ENCODE assay signal across 12 cellular contexts in genomic region chr21:18801468-18801867, GRCh38.
A peak's percentile ranks its signal among the peaks of the same experiment; 100 is the strongest.
DNase-seq lines count a peak whose midpoint lies in the region; ATAC-seq and TF ChIP-seq lines count a peak whose summit lies in the region.
"Had no signal": no experiment of that assay in that cellular context is flagged by ENCODE, and none has a peak within 500 bp of the region (broad histone marks: within the 10 kb centered on the region; RNA-seq: fewer than 3 reads in every experiment).

No MANE protein-coding gene starts in this region.

- H3K27ac ChIP-seq in SU-DHL-6 (ENCODE audit: low read depth, low read length) (no peak overlapping the region), body of pancreas (no peak overlapping the region)
- H3K27ac ChIP-seq: Peyer's patch had no signal

- H3K9me3 ChIP-seq in SU-DHL-6 (ENCODE audit: insufficient read depth, low read length) (no peaks in the 10 kb centered on the region), body of pancreas (no peaks in the 10 kb centered on the region)
- H3K9me3 ChIP-seq: mucosa of descending colon had no signal

- H3K27me3 ChIP-seq in SU-DHL-6 (ENCODE audit: low read length) (no peaks in the 10 kb centered on the region), kidney epithelial cell (ENCODE audit: control insufficient read depth, insufficient read depth, low read length) (no peaks in the 10 kb centered on the region), body of pancreas (no peaks in the 10 kb centered on the region)
- H3K27me3 ChIP-seq: Peyer's patch had no signal

- no peak overlapping the region for H3K9ac ChIP-seq in SU-DHL-6 (ENCODE audit: low read length)

- H3K36me3 ChIP-seq in SU-DHL-6 (ENCODE audit: low read length) (no peaks in the 10 kb centered on the region), kidney epithelial cell (ENCODE audit: control insufficient read depth, insufficient read depth, low read length) (no peaks in the 10 kb centered on the region), body of pancreas (replicated peaks in 1 of 2; ENCODE audit: insufficient read depth in 1 of 2, low read depth in 2 of 2) (no peaks in the 10 kb centered on the region)
- H3K36me3 ChIP-seq: Peyer's patch had no signal

- H3K4me1 ChIP-seq in body of pancreas: no peaks in the 10 kb centered on the region
- H3K4me1 ChIP-seq: Peyer's patch had no signal

- no peak for TF ChIP-seq POLR2A in body of pancreas (IDR thresholded peaks at IDR 0.05)

- WGBS in body of pancreas, 2 donors: 74 to 86% methylated on average over 1 of the region's 1 CpG

- H2AFZ ChIP-seq in SU-DHL-6 (ENCODE audit: low read depth, low read length, severe bottlenecking): no peak overlapping the region

- H3F3A ChIP-seq in SU-DHL-6 (ENCODE audit: insufficient read depth): no peaks in the 10 kb centered on the region

- H3K4me3 ChIP-seq in SU-DHL-6 (ENCODE audit: insufficient read depth, low read length, poor library complexity, severe bottlenecking): no peak overlapping the region
- H3K4me3 ChIP-seq in kidney epithelial cell (ENCODE audit: low read depth, low read length): no peak overlapping the region
- H3K4me3 ChIP-seq in body of pancreas: no peak overlapping the region
- H3K4me3 ChIP-seq: mucosa of descending colon, Peyer's patch had no signal

- ATAC-seq in body of pancreas (no peak), HG02571 (IDR thresholded peaks at IDR 0.05; ENCODE audit: unreplicated experiment) (no peak)
- ATAC-seq: mucosa of descending colon had no signal

- intact Hi-C loops in body of pancreas (cut with DNase I): no loop called here

- TF ChIP-seq CTCF in SU-DHL-6 (IDR thresholded peaks at IDR 0.05; ENCODE audit: insufficient read depth, low read length, poor library complexity, severe bottlenecking) (peak; percentile 11), kidney epithelial cell (IDR thresholded peaks at IDR 0.05; ENCODE audit: insufficient read depth, low read length, poor library complexity, severe bottlenecking) (peak; percentile 36), body of pancreas (IDR thresholded peaks at IDR 0.05) (peak in 2 of 7 experiments; percentile 9 to 11)

- H3K79me2 ChIP-seq in SU-DHL-6 (ENCODE audit: insufficient read depth, low read length): no peaks in the 10 kb centered on the region

- no peaks in the 10 kb centered on the region for H3K9me2 ChIP-seq in SU-DHL-6 (replicated peaks; ENCODE audit: insufficient read depth, low read length)

- H3K4me2 ChIP-seq in SU-DHL-6 (ENCODE audit: low read depth, low read length, poor library complexity, severe bottlenecking): no peak overlapping the region

- peak; percentile 10 for DNase-seq in NCI-H1105 treated with DMSO at 0.1 percent for 48 hours (lab: John Stamatoyannopoulos, UW)
- DNase-seq in NCI-H1105 (lab: John Stamatoyannopoulos, UW): no peak
- peak; percentile 15 to 25 for DNase-seq in Kasumi-1 (lab: John Stamatoyannopoulos, UW)
- no peak for DNase-seq in kidney epithelial cell (ENCODE audit: low read depth)
- no peak for DNase-seq in body of pancreas
- no peak for DNase-seq in HUDEP-2 (lab: John Stamatoyannopoulos, UW; ENCODE audit: unreplicated experiment in 76 of 76)
- DNase-seq: activated CD4-positive, alpha-beta T cell treated with anti-CD3 and anti-CD28 coated beads for 1 hour; activated effector memory CD4-positive, alpha-beta T cell treated with anti-CD3 and anti-CD28 coated beads, Interleukin-2, amount 50 U/mL, for 16 hours; mucosa of descending colon had no signal

- no peaks in the 10 kb centered on the region for H4K20me1 ChIP-seq in SU-DHL-6 (ENCODE audit: low read depth, low read length)

Comparison
In these comparisons a context has a peak if more than half of its experiments do, and no peak if none do; other contexts are left out.
1. DNase-seq: peak in NCI-H1105 treated with DMSO at 0.1 percent for 48 hours (single experiment) and Kasumi-1 (2 of 2); none in NCI-H1105 (single experiment), kidney epithelial cell (single experiment), body of pancreas (0 of 4) and HUDEP-2 (0 of 76).